Comparison of ENCODE assay signal across 8 cellular contexts in the genomic region with DNA sequence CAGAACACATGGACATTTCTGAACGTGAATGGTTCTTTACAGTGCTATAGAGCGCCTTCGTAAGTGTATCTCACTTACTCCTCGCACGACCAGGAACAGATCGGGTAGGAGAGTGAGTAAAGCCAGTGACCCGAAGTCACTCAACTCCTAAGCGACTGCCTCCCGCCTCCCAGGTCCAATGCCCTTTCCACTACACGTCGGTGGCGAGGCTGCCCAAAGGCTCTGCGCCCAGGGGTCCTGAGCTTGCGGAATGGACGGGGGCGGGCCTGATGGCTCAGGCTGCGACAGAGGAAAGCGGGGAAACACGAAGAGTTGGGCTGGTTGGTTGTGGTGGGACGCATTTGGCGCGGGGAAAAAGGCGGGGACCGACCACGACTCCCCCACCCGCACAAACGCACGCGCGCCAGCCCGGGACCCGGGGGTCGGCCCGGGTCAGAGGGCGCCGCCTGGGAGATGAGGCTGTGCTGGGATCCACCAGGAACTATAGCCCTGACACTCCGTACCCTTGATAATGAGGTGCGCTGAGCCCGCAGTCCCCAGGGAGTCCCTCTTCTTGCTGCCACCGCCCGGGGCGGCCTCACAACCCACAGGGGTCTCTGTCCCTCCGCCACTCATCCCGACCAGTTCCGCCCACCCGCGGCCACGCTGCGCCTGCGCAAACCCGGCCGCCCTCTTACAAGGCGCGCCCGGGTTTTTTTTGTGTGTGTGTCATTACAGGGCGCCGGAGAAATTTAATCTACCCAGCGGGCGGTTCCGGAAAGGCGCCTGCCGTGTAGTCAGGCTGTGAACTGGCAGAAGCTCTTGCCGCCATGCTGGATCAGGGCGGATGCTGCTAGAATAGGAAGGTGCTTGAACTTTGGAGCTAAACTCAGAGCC. TPM values are rescaled to one million over a fixed set of nuclear protein-coding genes. Genes with fewer than 3 reads are reported as not detected.
DNase-seq lines count a peak whose midpoint lies in the region; ATAC-seq, FAIRE-seq and TF ChIP-seq lines count a peak whose summit lies in the region.

A gene with protein sequence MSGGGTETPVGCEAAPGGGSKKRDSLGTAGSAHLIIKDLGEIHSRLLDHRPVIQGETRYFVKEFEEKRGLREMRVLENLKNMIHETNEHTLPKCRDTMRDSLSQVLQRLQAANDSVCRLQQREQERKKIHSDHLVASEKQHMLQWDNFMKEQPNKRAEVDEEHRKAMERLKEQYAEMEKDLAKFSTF (minus strand): TSS at position 628 of the 876 bp plus-strand sequence. CDS start 13 bp downstream, at position 615.

- TF ChIP-seq CTCF in Loucy (conservative IDR thresholded peaks at IDR 0.05; ENCODE audit: low read length), result 0 out of 2 replicates have a peak, but pooled peaks have one; percentile 11
- TF ChIP-seq CTCF in fibroblast of pulmonary artery (IDR thresholded peaks at IDR 0.05; ENCODE audit: low read length, missing control alignments), result no peak

- H3K9me3 Mint-ChIP-seq in natural killer cell treated with Interleukin-12 subunit alpha and Interleukin-12 subunit beta and Interleukin-15 and Interleukin-18, amount 100 ng/mL, for 72 hours, result no peaks in the 10 kb centered on the region

- peak within 1 kb of the TSS; percentile 90 to 92 for H3K27ac Mint-ChIP-seq in natural killer cell treated with Interleukin-12 subunit alpha and Interleukin-12 subunit beta and Interleukin-15 and Interleukin-18, amount 100 ng/mL, for 72 hours

- DNase-seq in ELF-1 (ENCODE audit: low read depth, low spot score), result peak; percentile 99
- DNase-seq in H54 (ENCODE audit: insufficient read length, low spot score), result peak; percentile 71
- DNase-seq in activated T-helper 9 cell treated with anti-CD3 and anti-CD28 coated beads, Interleukin-2, amount 50 U/mL, for 16 hours (ENCODE audit: low read depth), result peak; percentile 96
- DNase-seq in fibroblast of pulmonary artery (ENCODE audit: low read depth), result peak; percentile 97
- peak; percentile 97 for DNase-seq in natural killer cell treated with Interleukin-12 subunit alpha and Interleukin-12 subunit beta and Interleukin-15 and Interleukin-18, amount 100 ng/mL, for 72 hours (ENCODE audit: low spot score)
- peak; percentile 99 for DNase-seq in stimulated activated naive CD8-positive, alpha-beta T cell treated with anti-CD3 and anti-CD28 coated beads, Interleukin-15, Interleukin-2, amounts not matched to agents 100 U/mL and 50 U/mL, for 24 hours

- peaks cover 14% of the 10 kb centered on the region for H3K4me1 ChIP-seq in Loucy (ENCODE audit: insufficient read depth, low read length, poor library complexity, severe bottlenecking)

- H3K27me3 Mint-ChIP-seq in natural killer cell treated with Interleukin-12 subunit alpha and Interleukin-12 subunit beta and Interleukin-15 and Interleukin-18, amount 100 ng/mL, for 72 hours, result peaks cover 0 to 2% of the 10 kb centered on the region in 2 donors

- H3F3A ChIP-seq in Loucy (ENCODE audit: low read depth), result no peaks in the 10 kb centered on the region

- H3K27me3 ChIP-seq in Loucy (ENCODE audit: insufficient read depth, low read length, poor library complexity, severe bottlenecking), result no peaks in the 10 kb centered on the region

- H3K4me2 ChIP-seq in Loucy (ENCODE audit: low read depth, low read length, poor library complexity, severe bottlenecking), result peak within 1 kb of the TSS; percentile 80

- H2AFZ ChIP-seq in Loucy (ENCODE audit: low read length), result peak within 1 kb of the TSS; percentile 93

- ATAC-seq in natural killer cell treated with Interleukin-12 subunit alpha and Interleukin-12 subunit beta and Interleukin-15 and Interleukin-18, amount 100 ng/mL, for 72 hours, result peak; percentile 95 to 99
- ATAC-seq in stimulated activated naive CD8-positive, alpha-beta T cell treated with anti-CD3 and anti-CD28 coated beads, Interleukin-15, Interleukin-2, amounts not matched to agents 100 U/mL and 50 U/mL, for 24 hours, result peak; percentile 92

- peaks cover 22% of the 10 kb centered on the region for H3K79me2 ChIP-seq in Loucy (ENCODE audit: insufficient read depth, low read length)

- H3K4me3 Mint-ChIP-seq in natural killer cell treated with Interleukin-12 subunit alpha and Interleukin-12 subunit beta and Interleukin-15 and Interleukin-18, amount 100 ng/mL, for 72 hours, result peak within 1 kb of the TSS; percentile 96

- FAIRE-seq in H54 (lab: Jason Lieb, UNC), result peak; percentile 83

- H3K4me3 ChIP-seq in Loucy (ENCODE audit: low read length, poor library complexity, severe bottlenecking) (peak within 1 kb of the TSS; percentile 88), fibroblast of pulmonary artery (replicated peaks; ENCODE audit: low read depth, low read length) (peak within 1 kb of the TSS; percentile 98)

- TF ChIP-seq POLR2A in H54 (IDR thresholded peaks at IDR 0.05; ENCODE audit: low read depth, low read length) (peak; percentile 59), Raji (IDR thresholded peaks at IDR 0.05; ENCODE audit: insufficient read depth, low read depth, low read length) (peak; percentile 91)

- H3K4me1 Mint-ChIP-seq in natural killer cell treated with Interleukin-12 subunit alpha and Interleukin-12 subunit beta and Interleukin-15 and Interleukin-18, amount 100 ng/mL, for 72 hours (ENCODE audit: low read depth in 2 of 2), result peaks cover 17% of the 10 kb centered on the region in 2 donors

- H3K36me3 Mint-ChIP-seq in natural killer cell treated with Interleukin-12 subunit alpha and Interleukin-12 subunit beta and Interleukin-15 and Interleukin-18, amount 100 ng/mL, for 72 hours, result peaks cover 6% of the 10 kb centered on the region

- no peaks in the 10 kb centered on the region for H3K36me3 ChIP-seq in Loucy (ENCODE audit: insufficient read depth, low read length)

- H3K9me2 ChIP-seq in Loucy (replicated peaks; ENCODE audit: low read depth, low read length), result no peaks in the 10 kb centered on the region

- H4K20me1 ChIP-seq in Loucy (ENCODE audit: insufficient read depth, low read length, poor library complexity, severe bottlenecking), result peaks cover 1% of the 10 kb centered on the region

- H3K9me3 ChIP-seq in Loucy (ENCODE audit: insufficient read depth, low read depth, low read length), result no peaks in the 10 kb centered on the region

- H3K9ac ChIP-seq in Loucy (ENCODE audit: low read depth, low read length, poor library complexity, severe bottlenecking), result peak within 1 kb of the TSS; percentile 90

RNA-seq across cellular contexts. Expression of the gene that starts here (rescaled TPM):
- total RNA-seq in natural killer cell treated with Interleukin-12 subunit alpha and Interleukin-12 subunit beta and Interleukin-15 and Interleukin-18, amount 100 ng/mL, for 72 hours, result 10 to 100 TPM; 12.2 to 15.8 TPM

Comparison
In these comparisons a context has a peak if more than half of its experiments do, and no peak if none do; other contexts are left out.
1. Peak in every context shown above with its lines: DNase-seq, ATAC-seq and H3K4me3 ChIP-seq.